8 cellular contexts compared by ENCODE assay signal in the genomic region with DNA sequence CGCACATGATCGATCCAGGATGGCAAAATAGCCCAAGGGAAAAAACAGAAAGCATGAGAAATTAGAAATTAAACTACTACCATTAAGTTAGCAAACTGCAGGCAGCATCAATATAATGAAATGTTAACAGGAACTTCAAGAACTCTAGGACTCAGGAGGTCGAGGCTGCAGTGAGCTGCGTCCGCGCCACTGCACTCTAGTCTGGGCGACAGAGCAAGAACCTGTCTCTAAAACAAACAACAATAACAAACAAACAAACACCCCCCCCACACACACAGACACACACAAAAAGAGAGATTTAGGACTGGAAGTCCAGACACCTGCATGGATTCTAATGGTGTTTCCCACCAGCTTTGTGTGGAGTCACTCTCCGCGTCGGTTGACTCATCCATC. TPM values are rescaled to one million over a fixed set of nuclear protein-coding genes. Genes with fewer than 3 reads are reported as not detected.
DNase-seq lines count a peak whose midpoint lies in the region; FAIRE-seq and TF ChIP-seq lines count a peak whose summit lies in the region.

No MANE protein-coding gene starts in this region.

- H3K27me3 Mint-ChIP-seq in T-helper 1 cell treated with Interleukin-12 subunit alpha and Interleukin-12 subunit beta and Interleukin-4 antibody, amounts not matched to agents 30 μg/mL and 1 μg/mL, for 36 hours (ENCODE audit: low read depth), result no peaks in the 10 kb centered on the region
- H3K27me3 Mint-ChIP-seq in activated naive CD8-positive, alpha-beta T cell, result no peaks in the 10 kb centered on the region

- H3K9me3 Mint-ChIP-seq in T-helper 1 cell treated with Interleukin-12 subunit alpha and Interleukin-12 subunit beta and Interleukin-4 antibody, amounts not matched to agents 30 μg/mL and 1 μg/mL, for 36 hours, result no peaks in the 10 kb centered on the region
- H3K9me3 Mint-ChIP-seq in activated naive CD8-positive, alpha-beta T cell (ENCODE audit: low read depth), result no peaks in the 10 kb centered on the region

- H3K4me3 ChIP-seq in kidney (ENCODE audit: low read length in 2 of 2) (peak overlapping the region; percentile 18 to 100), subcutaneous abdominal adipose tissue (ENCODE audit: low read depth in 1 of 5, low read length in 5 of 5) (peak overlapping the region; percentile 80 to 93 (median 88))

- H3K4me1 ChIP-seq in kidney (ENCODE audit: control insufficient read depth in 1 of 2, insufficient read depth in 1 of 2, low read depth in 1 of 2, low read length in 2 of 2) (peaks cover 8 to 15% of the 10 kb centered on the region in 2 donors), subcutaneous abdominal adipose tissue (ENCODE audit: control insufficient read depth in 5 of 5, insufficient read depth in 5 of 5, low read length in 5 of 5) (peaks cover 5 to 30% (median 24%) of the 10 kb centered on the region in 5 donors)

- DNase-seq in T-helper 1 cell (no peak), kidney (no peak), inferior parietal cortex (ENCODE audit: extremely low spot score) (no peak), A172 (ENCODE audit: low spot score) (no peak)
- DNase-seq in activated CD8-positive, alpha-beta memory T cell treated with anti-CD3 and anti-CD28 coated beads, Interleukin-2, amount 50 U/mL, for 48 hours, result no peak

- H3K27ac ChIP-seq in kidney (ENCODE audit: low read depth in 2 of 2, low read length in 2 of 2), result peak overlapping the region; percentile 83 to 98
- H3K27ac ChIP-seq in subcutaneous abdominal adipose tissue (ENCODE audit: low read depth, low read length), result peak overlapping the region; percentile 94

- peak overlapping the region; percentile 95 for H3K27ac Mint-ChIP-seq in T-helper 1 cell treated with Interleukin-12 subunit alpha and Interleukin-12 subunit beta and Interleukin-4 antibody, amounts not matched to agents 30 μg/mL and 1 μg/mL, for 36 hours
- H3K27ac Mint-ChIP-seq in activated naive CD8-positive, alpha-beta T cell, result peak overlapping the region; percentile 98

- H3K4me1 Mint-ChIP-seq in T-helper 1 cell treated with Interleukin-12 subunit alpha and Interleukin-12 subunit beta and Interleukin-4 antibody, amounts not matched to agents 30 μg/mL and 1 μg/mL, for 36 hours (ENCODE audit: low read depth), result peaks cover 52% of the 10 kb centered on the region
- H3K4me1 Mint-ChIP-seq in activated naive CD8-positive, alpha-beta T cell (ENCODE audit: low read depth), result peaks cover 46% of the 10 kb centered on the region

- H3K36me3 ChIP-seq in kidney (ENCODE audit: control insufficient read depth in 1 of 2, insufficient read depth in 2 of 2, low read length in 2 of 2) (peaks cover 3 to 13% of the 10 kb centered on the region in 2 donors), subcutaneous abdominal adipose tissue (ENCODE audit: control insufficient read depth in 5 of 5, insufficient read depth in 5 of 5, low read length in 5 of 5) (peaks cover 0 to 11% (median 3%) of the 10 kb centered on the region in 5 donors)

- FAIRE-seq in kidney (lab: Jason Lieb, UNC), result no peak

- intact Hi-C loops in kidney (cut with DNase I), result no loop called here

- peak overlapping the region; percentile 94 for H3K4me3 Mint-ChIP-seq in T-helper 1 cell treated with Interleukin-12 subunit alpha and Interleukin-12 subunit beta and Interleukin-4 antibody, amounts not matched to agents 30 μg/mL and 1 μg/mL, for 36 hours
- peak overlapping the region; percentile 93 for H3K4me3 Mint-ChIP-seq in activated naive CD8-positive, alpha-beta T cell

- no peaks in the 10 kb centered on the region for H3K27me3 ChIP-seq in subcutaneous abdominal adipose tissue (ENCODE audit: control insufficient read depth in 5 of 5, insufficient read depth in 4 of 5, low read length in 5 of 5)

- peak overlapping the region in 1 of 2 donors; percentile 96 for H3K9ac ChIP-seq in kidney (ENCODE audit: low read length in 2 of 2)
- H3K9ac ChIP-seq in subcutaneous abdominal adipose tissue (ENCODE audit: low read length in 5 of 5), result peak overlapping the region in 3 of 5 donors; percentile 30 to 96 (median 74)

- H3K9me3 ChIP-seq in kidney (ENCODE audit: control insufficient read depth in 1 of 2, low read length in 2 of 2), result peaks cover 0 to 12% of the 10 kb centered on the region in 2 donors
- H3K9me3 ChIP-seq in subcutaneous abdominal adipose tissue (ENCODE audit: control insufficient read depth in 5 of 5, low read length in 5 of 5), result no peaks in the 10 kb centered on the region

- no peak for TF ChIP-seq CTCF in kidney (IDR thresholded peaks at IDR 0.05; ENCODE audit: borderline replicate concordance, extremely low read depth, insufficient read depth)

- peaks cover 26% of the 10 kb centered on the region for H3K36me3 Mint-ChIP-seq in T-helper 1 cell treated with Interleukin-12 subunit alpha and Interleukin-12 subunit beta and Interleukin-4 antibody, amounts not matched to agents 30 μg/mL and 1 μg/mL, for 36 hours (ENCODE audit: low read depth)
- H3K36me3 Mint-ChIP-seq in activated naive CD8-positive, alpha-beta T cell, result peaks cover 13% of the 10 kb centered on the region

RNA-seq across cellular contexts. Expression of gene SEPHS2, which starts 0.5 kb away (rescaled TPM):
- total RNA-seq in kidney, result 82.3 TPM
- polyA plus RNA-seq in kidney (ENCODE audit: insufficient read depth, low read depth, low replicate concordance), result 137 TPM
- total RNA-seq in A172 (2014; rRNA removed; shearing (Covaris generic)), result 4.9 and 7.2 TPM in 2 replicates

RNA-seq across cellular contexts. Expression of gene DCTPP1, which starts 16.4 kb away (rescaled TPM):
- 39.1 TPM for total RNA-seq in kidney
- polyA plus RNA-seq in kidney (ENCODE audit: insufficient read depth, low read depth, low replicate concordance), result 64.7 TPM
- 74.5 and 86.1 TPM in 2 replicates for total RNA-seq in A172 (2014; rRNA removed; shearing (Covaris generic))

RNA-seq across cellular contexts. Expression of gene ITGAL, which starts 26.3 kb away (rescaled TPM):
- 19.6 TPM for total RNA-seq in kidney
- 0.56 TPM for polyA plus RNA-seq in kidney (ENCODE audit: insufficient read depth, low read depth, low replicate concordance)
- 0.17 and 0.26 TPM in 2 replicates for total RNA-seq in A172 (2014; rRNA removed; shearing (Covaris generic))

RNA-seq across cellular contexts. Expression of gene ZNF771, which starts 38.8 kb away (rescaled TPM):
- 7.8 TPM for total RNA-seq in kidney
- polyA plus RNA-seq in kidney (ENCODE audit: insufficient read depth, low read depth, low replicate concordance), result 14.8 TPM
- 19.2 and 27.4 TPM in 2 replicates for total RNA-seq in A172 (2014; rRNA removed; shearing (Covaris generic))

RNA-seq across cellular contexts. Expression of gene ZNF48, which starts 51.0 kb away (rescaled TPM):
- 9.7 TPM for total RNA-seq in kidney
- 6.9 TPM for polyA plus RNA-seq in kidney (ENCODE audit: insufficient read depth, low read depth, low replicate concordance)
- 19.1 and 20.7 TPM in 2 replicates for total RNA-seq in A172 (2014; rRNA removed; shearing (Covaris generic))

Comparison
In these comparisons a context has a peak if more than half of its experiments do, and no peak if none do; other contexts are left out.
1. RNA of gene SEPHS2, which starts 0.5 kb away (total RNA-seq): 82.3 TPM in kidney (single experiment); 4.9 to 7.2 TPM in A172; every median in the first group is over 10 times any median in the second.
2. RNA of gene ITGAL, which starts 26.3 kb away (total RNA-seq): 19.6 TPM in kidney (single experiment); 0.17 to 0.26 TPM in A172; every median in the first group is over 10 times any median in the second.